Comparison of ENCODE assay signal across 1 cellular context in the genomic region with DNA sequence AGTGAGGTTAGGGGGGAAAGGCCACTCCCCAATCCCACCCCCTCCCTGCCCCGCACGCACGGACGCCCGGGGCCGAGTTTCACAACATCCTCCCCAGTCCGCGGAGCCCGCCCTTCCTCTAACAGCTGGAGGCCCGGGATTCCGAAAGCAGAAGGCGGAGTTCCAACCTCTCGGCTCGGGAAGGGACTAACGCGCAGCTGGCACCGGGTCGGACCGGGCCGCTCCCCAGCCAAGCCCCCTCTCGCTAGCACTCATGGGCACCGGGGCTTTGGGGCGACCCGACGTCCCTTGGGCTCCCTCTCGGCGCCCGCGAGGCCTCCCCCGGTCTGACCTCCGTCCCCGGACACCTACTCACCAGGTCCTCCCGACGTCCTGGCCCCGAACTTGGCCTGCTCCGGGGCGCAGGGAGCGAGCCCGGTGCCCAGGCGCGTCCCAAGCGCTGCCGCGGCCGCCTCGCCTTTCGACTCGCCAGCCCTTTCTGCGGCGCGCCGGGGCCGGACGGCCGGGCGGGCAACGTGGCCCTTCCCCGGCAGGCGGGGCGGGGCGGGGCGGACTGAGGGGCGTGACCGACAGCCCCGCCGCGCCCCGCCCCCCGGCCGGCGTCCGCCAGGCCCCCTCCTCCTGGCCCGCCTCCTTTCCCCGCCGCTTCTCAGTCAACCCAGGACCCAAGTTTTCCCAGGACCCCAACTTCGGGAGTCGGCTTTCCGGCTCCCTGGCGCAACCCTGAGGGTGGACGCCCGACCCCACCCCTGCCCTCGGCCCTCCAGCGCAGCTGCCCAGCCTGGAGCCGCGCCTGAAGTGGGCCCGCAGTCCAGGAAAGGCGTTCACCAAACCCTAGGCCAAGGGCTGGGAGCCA.
TF ChIP-seq lines count a peak whose summit lies in the region.

TSS of gene MGAT1 (minus strand) at position 482 of the 856 bp plus-strand sequence. CDS start 9,835 bp downstream, outside the sequence.

TF ChIP-seq in HepG2, 621 proteins besides CTCF, POLR2A, EP300 and RAD21 (continued from another document and continues in another):
- TF ChIP-seq, protein P1, sequence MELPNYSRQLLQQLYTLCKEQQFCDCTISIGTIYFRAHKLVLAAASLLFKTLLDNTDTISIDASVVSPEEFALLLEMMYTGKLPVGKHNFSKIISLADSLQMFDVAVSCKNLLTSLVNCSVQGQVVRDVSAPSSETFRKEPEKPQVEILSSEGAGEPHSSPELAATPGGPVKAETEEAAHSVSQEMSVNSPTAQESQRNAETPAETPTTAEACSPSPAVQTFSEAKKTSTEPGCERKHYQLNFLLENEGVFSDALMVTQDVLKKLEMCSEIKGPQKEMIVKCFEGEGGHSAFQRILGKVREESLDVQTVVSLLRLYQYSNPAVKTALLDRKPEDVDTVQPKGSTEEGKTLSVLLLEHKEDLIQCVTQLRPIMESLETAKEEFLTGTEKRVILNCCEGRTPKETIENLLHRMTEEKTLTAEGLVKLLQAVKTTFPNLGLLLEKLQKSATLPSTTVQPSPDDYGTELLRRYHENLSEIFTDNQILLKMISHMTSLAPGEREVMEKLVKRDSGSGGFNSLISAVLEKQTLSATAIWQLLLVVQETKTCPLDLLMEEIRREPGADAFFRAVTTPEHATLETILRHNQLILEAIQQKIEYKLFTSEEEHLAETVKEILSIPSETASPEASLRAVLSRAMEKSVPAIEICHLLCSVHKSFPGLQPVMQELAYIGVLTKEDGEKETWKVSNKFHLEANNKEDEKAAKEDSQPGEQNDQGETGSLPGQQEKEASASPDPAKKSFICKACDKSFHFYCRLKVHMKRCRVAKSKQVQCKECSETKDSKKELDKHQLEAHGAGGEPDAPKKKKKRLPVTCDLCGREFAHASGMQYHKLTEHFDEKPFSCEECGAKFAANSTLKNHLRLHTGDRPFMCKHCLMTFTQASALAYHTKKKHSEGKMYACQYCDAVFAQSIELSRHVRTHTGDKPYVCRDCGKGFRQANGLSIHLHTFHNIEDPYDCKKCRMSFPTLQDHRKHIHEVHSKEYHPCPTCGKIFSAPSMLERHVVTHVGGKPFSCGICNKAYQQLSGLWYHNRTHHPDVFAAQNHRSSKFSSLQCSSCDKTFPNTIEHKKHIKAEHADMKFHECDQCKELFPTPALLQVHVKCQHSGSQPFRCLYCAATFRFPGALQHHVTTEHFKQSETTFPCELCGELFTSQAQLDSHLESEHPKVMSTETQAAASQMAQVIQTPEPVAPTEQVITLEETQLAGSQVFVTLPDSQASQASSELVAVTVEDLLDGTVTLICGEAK (IDR thresholded peaks at IDR 0.05), result no peak
- TF ChIP-seq, protein P1 (CRISPR knock-in tag; IDR thresholded peaks at IDR 0.05), result no peak; the same call in 1 of the 2 replicates
- no peak for TF ChIP-seq HHEX (CRISPR knock-in tag; IDR thresholded peaks at IDR 0.05)
- 0 out of 2 replicates have a peak, but pooled peaks have one; percentile 37 for TF ChIP-seq SALL2 (CRISPR knock-in tag; IDR thresholded peaks at IDR 0.05)
- no peak for TF ChIP-seq TBP (CRISPR knock-in tag; IDR thresholded peaks at IDR 0.05)
- peak; percentile 43; the same call in 1 of the 2 replicates for TF ChIP-seq ATF7-NPFF (CRISPR knock-in tag; IDR thresholded peaks at IDR 0.05; ENCODE audit: low read depth)
- TF ChIP-seq, protein P2, sequence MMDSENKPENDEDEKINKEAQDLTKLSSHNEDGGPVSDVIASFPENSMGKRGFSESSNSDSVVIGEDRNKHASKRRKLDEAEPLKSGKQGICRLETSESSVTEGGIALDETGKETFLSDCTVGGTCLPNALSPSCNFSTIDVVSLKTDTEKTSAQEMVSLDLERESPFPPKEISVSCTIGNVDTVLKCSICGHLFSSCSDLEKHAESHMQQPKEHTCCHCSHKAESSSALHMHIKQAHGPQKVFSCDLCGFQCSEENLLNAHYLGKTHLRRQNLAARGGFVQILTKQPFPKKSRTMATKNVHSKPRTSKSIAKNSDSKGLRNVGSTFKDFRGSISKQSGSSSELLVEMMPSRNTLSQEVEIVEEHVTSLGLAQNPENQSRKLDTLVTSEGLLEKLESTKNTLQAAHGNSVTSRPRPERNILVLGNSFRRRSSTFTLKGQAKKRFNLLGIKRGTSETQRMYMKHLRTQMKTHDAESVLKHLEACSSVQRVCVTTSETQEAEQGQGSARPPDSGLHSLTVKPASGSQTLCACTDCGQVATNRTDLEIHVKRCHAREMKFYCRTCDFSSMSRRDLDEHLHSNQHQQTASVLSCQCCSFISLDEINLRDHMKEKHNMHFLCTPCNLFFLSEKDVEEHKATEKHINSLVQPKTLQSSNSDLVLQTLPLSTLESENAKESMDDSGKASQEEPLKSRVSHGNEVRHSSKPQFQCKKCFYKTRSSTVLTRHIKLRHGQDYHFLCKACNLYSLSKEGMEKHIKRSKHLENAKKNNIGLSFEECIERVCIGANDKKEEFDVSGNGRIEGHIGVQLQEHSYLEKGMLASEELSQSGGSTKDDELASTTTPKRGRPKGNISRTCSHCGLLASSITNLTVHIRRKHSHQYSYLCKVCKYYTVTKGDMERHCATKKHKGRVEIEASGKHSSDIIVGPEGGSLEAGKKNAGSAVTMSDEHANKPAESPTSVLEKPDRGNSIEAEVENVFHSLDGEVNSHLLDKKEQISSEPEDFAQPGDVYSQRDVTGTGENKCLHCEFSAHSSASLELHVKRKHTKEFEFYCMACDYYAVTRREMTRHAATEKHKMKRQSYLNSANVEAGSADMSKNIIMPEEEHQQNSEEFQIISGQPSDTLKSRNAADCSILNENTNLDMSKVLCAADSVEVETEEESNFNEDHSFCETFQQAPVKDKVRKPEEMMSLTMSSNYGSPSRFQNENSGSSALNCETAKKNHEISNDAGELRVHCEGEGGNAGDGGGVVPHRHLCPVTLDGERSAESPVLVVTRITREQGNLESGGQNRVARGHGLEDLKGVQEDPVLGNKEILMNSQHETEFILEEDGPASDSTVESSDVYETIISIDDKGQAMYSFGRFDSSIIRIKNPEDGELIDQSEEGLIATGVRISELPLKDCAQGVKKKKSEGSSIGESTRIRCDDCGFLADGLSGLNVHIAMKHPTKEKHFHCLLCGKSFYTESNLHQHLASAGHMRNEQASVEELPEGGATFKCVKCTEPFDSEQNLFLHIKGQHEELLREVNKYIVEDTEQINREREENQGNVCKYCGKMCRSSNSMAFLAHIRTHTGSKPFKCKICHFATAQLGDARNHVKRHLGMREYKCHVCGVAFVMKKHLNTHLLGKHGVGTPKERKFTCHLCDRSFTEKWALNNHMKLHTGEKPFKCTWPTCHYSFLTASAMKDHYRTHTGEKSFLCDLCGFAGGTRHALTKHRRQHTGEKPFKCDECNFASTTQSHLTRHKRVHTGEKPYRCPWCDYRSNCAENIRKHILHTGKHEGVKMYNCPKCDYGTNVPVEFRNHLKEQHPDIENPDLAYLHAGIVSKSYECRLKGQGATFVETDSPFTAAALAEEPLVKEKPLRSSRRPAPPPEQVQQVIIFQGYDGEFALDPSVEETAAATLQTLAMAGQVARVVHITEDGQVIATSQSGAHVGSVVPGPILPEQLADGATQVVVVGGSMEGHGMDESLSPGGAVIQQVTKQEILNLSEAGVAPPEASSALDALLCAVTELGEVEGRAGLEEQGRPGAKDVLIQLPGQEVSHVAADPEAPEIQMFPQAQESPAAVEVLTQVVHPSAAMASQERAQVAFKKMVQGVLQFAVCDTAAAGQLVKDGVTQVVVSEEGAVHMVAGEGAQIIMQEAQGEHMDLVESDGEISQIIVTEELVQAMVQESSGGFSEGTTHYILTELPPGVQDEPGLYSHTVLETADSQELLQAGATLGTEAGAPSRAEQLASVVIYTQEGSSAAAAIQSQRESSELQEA (CRISPR knock-in tag; IDR thresholded peaks at IDR 0.05; ENCODE audit: not compliant biosample characterization), result no peak
- no peak for TF ChIP-seq FOXK2 (IDR thresholded peaks at IDR 0.05)
- no peak for TF ChIP-seq CCDC6 (CRISPR knock-in tag; IDR thresholded peaks at IDR 0.05)
- TF ChIP-seq, protein P3, sequence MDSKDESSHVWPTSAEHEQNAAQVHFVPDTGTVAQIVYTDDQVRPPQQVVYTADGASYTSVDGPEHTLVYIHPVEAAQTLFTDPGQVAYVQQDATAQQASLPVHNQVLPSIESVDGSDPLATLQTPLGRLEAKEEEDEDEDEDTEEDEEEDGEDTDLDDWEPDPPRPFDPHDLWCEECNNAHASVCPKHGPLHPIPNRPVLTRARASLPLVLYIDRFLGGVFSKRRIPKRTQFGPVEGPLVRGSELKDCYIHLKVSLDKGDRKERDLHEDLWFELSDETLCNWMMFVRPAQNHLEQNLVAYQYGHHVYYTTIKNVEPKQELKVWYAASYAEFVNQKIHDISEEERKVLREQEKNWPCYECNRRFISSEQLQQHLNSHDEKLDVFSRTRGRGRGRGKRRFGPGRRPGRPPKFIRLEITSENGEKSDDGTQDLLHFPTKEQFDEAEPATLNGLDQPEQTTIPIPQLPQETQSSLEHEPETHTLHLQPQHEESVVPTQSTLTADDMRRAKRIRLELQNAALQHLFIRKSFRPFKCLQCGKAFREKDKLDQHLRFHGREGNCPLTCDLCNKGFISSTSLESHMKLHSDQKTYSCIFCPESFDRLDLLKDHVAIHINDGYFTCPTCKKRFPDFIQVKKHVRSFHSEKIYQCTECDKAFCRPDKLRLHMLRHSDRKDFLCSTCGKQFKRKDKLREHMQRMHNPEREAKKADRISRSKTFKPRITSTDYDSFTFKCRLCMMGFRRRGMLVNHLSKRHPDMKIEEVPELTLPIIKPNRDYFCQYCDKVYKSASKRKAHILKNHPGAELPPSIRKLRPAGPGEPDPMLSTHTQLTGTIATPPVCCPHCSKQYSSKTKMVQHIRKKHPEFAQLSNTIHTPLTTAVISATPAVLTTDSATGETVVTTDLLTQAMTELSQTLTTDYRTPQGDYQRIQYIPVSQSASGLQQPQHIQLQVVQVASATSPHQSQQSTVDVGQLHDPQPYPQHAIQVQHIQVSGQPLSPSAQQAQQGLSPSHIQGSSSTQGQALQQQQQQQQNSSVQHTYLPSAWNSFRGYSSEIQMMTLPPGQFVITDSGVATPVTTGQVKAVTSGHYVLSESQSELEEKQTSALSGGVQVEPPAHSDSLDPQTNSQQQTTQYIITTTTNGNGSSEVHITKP (CRISPR knock-in tag; IDR thresholded peaks at IDR 0.05; ENCODE audit: low read depth), result no peak
- no peak for TF ChIP-seq ZNF879 (CRISPR knock-in tag; IDR thresholded peaks at IDR 0.05)
- TF ChIP-seq, protein P4, sequence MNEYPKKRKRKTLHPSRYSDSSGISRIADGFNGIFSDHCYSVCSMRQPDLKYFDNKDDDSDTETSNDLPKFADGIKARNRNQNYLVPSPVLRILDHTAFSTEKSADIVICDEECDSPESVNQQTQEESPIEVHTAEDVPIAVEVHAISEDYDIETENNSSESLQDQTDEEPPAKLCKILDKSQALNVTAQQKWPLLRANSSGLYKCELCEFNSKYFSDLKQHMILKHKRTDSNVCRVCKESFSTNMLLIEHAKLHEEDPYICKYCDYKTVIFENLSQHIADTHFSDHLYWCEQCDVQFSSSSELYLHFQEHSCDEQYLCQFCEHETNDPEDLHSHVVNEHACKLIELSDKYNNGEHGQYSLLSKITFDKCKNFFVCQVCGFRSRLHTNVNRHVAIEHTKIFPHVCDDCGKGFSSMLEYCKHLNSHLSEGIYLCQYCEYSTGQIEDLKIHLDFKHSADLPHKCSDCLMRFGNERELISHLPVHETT (CRISPR knock-in tag; conservative IDR thresholded peaks at IDR 0.05), result no peak
- no peak for TF ChIP-seq SP1 (IDR thresholded peaks at IDR 0.05)
- peak; percentile 22; the same call in 1 of the 2 replicates for TF ChIP-seq SP1 (CRISPR knock-in tag; IDR thresholded peaks at IDR 0.05)
- no peak for TF ChIP-seq HOXA7 (CRISPR knock-in tag; IDR thresholded peaks at IDR 0.05)
- 0 out of 2 replicates have a peak, but pooled peaks have one; percentile 78 for TF ChIP-seq ZNF776 (CRISPR knock-in tag; IDR thresholded peaks at IDR 0.05)
- no peak for TF ChIP-seq REPIN1 (CRISPR knock-in tag; IDR thresholded peaks at IDR 0.05; ENCODE audit: borderline replicate concordance, low read depth)
- TF ChIP-seq, protein P5, sequence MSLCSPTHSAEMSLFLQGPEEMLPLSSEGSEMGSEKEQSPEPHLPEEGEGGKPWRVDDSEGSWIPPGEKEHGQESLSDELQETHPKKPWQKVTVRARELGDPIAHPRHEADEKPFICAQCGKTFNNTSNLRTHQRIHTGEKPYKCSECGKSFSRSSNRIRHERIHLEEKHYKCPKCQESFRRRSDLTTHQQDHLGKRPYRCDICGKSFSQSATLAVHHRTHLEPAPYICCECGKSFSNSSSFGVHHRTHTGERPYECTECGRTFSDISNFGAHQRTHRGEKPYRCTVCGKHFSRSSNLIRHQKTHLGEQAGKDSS (CRISPR knock-in tag; IDR thresholded peaks at IDR 0.05; ENCODE audit: borderline replicate concordance, low read depth), result no peak
- no peak for TF ChIP-seq ZNF205 (CRISPR knock-in tag; IDR thresholded peaks at IDR 0.05)
- no peak for TF ChIP-seq ZBTB49 (CRISPR knock-in tag; IDR thresholded peaks at IDR 0.05; ENCODE audit: borderline replicate concordance)
